ENCODE assay signal across 27 cellular contexts in the genomic region with DNA sequence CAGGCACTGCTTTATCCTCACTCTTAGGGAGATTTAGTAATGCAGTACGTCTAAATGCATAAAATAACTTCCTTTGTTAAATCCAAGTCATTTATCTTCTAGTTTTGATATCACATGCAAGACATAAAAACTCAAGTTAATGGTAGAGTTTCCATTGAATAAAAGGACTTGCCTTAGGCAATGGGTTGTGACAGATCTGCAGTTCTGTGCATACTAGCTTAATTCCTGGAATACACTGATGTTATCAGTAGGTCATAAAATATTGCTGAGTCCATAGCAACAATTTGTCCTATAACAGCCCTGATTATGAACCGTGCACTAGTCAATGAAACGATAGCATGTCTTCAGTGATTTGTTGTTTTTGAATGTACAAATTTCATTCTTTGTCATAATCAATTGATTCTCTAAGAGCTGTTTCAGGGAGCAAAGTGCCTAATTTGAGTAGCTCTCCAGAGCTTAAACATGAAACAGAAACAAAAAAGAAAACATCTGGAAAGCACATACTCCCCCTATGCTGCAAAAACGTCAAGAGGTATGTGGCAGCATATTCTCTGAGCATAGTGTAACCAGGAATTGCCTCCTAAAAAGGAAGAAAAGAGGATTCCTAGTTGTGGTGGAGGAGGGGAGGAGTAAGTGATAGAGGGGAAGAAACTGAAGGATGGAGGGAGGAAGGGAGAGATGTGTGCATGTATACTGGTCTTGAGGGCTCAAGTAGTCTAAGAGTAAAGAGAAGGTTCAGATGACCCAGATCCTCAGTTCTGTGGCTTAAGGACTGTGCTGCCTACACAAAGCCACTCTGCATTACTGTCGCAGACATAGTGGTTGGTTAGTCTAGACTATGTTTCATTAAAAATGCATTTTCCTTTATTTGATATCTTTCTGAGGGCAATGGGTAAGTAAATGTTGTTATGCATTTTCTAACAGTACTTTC.
DNase-seq lines count a peak whose midpoint lies in the region; ATAC-seq, FAIRE-seq and TF ChIP-seq lines count a peak whose summit lies in the region.
"Had no signal": no experiment of that assay in that cellular context is flagged by ENCODE, and none has a peak within 500 bp of the region (broad histone marks: within the 10 kb centered on the region; RNA-seq: fewer than 3 reads in every experiment).

No MANE protein-coding gene starts in this region.

- peak; percentile 6 for DNase-seq in HT-29 (ENCODE audit: low spot score)
- DNase-seq in RWPE2 (ENCODE audit: low spot score) = no peak
- no peak for DNase-seq in progenitor cell of endocrine pancreas (ENCODE audit: low spot score, unreplicated experiment)
- no peak for DNase-seq in HuH-7 (ENCODE audit: low spot score)
- DNase-seq: activated CD4-positive, alpha-beta T cell treated with anti-CD3 and anti-CD28 coated beads for 1 hour; activated CD8-positive, alpha-beta memory T cell treated with anti-CD3 and anti-CD28 coated beads, Interleukin-2, amount 50 U/mL, for 48 hours; activated CD8-positive, alpha-beta T cell treated with anti-CD3 and anti-CD28 coated beads for 36 hours; activated naive CD4-positive, alpha-beta T cell treated with anti-CD3 and anti-CD28 coated beads, Interleukin-2, amount 10 ng/mL, durations not matched to agents 7 days and 5 days; Caco-2; GDM1; immature natural killer cell; left cardiac atrium; NCI-H1417 treated with DMSO at 0.1 percent for 48 hours; NCI-H2029 treated with DMSO at 0.1 percent for 48 hours; NCI-H345; NCI-H748 treated with DMSO at 0.1 percent for 48 hours; ovary; substantia nigra had no signal

- H3K27me3 ChIP-seq in RWPE2 (ENCODE audit: insufficient read depth, poor library complexity, severe bottlenecking) = no peaks in the 10 kb centered on the region
- H3K27me3 ChIP-seq: ovary, SJSA1 had no signal

- no peaks in the 10 kb centered on the region for H3K27me3 Mint-ChIP-seq in progenitor cell of endocrine pancreas
- H3K27me3 Mint-ChIP-seq: activated CD8-positive, alpha-beta T cell treated with anti-CD3 and anti-CD28 coated beads for 36 hours; activated naive CD4-positive, alpha-beta T cell treated with anti-CD3 and anti-CD28 coated beads, Interleukin-2, amount 10 ng/mL, durations not matched to agents 7 days and 5 days; activated T-helper 17 cell treated with anti-CD3 and anti-CD28 coated beads, Interleukin-2, amount 50 U/mL, for 72 hours; stimulated activated memory B cell treated with anti-CD40 and anti-IgM and Interleukin-4, amounts not matched to agents 10 μg/mL and 1 μg/mL and 100 μg/mL, for 72 hours had no signal

- H3K36me3 Mint-ChIP-seq in progenitor cell of endocrine pancreas (ENCODE audit: insufficient read depth) = no peaks in the 10 kb centered on the region
- H3K36me3 Mint-ChIP-seq: activated naive CD4-positive, alpha-beta T cell treated with anti-CD3 and anti-CD28 coated beads, Interleukin-2, amount 10 ng/mL, durations not matched to agents 7 days and 5 days; brain; stimulated activated memory B cell treated with anti-CD40 and anti-IgM and Interleukin-4, amounts not matched to agents 10 μg/mL and 1 μg/mL and 100 μg/mL, for 72 hours had no signal

- H3K36me3 ChIP-seq in RWPE2 (ENCODE audit: low read depth) = no peaks in the 10 kb centered on the region
- H3K36me3 ChIP-seq: ovary, SJSA1 had no signal

- TF ChIP-seq CTCF in RWPE2 (IDR thresholded peaks at IDR 0.05; ENCODE audit: poor library complexity, severe bottlenecking) (no peak), progenitor cell of endocrine pancreas (IDR thresholded peaks at IDR 0.05; ENCODE audit: unreplicated experiment) (no peak)

- peak overlapping the region; percentile 14 for H3K27ac Mint-ChIP-seq in progenitor cell of endocrine pancreas
- H3K27ac Mint-ChIP-seq: activated CD8-positive, alpha-beta T cell treated with anti-CD3 and anti-CD28 coated beads for 36 hours; activated naive CD4-positive, alpha-beta T cell treated with anti-CD3 and anti-CD28 coated beads, Interleukin-2, amount 10 ng/mL, durations not matched to agents 7 days and 5 days; activated T-helper 17 cell treated with anti-CD3 and anti-CD28 coated beads, Interleukin-2, amount 50 U/mL, for 72 hours; brain; immature natural killer cell; stimulated activated memory B cell treated with anti-CD40 and anti-IgM and Interleukin-4, amounts not matched to agents 10 μg/mL and 1 μg/mL and 100 μg/mL, for 72 hours had no signal

- no peaks in the 10 kb centered on the region for H3K4me1 Mint-ChIP-seq in progenitor cell of endocrine pancreas (ENCODE audit: low read depth)
- H3K4me1 Mint-ChIP-seq: activated naive CD4-positive, alpha-beta T cell treated with anti-CD3 and anti-CD28 coated beads, Interleukin-2, amount 10 ng/mL, durations not matched to agents 7 days and 5 days; activated T-helper 17 cell treated with anti-CD3 and anti-CD28 coated beads, Interleukin-2, amount 50 U/mL, for 72 hours; brain; immature natural killer cell; stimulated activated memory B cell treated with anti-CD40 and anti-IgM and Interleukin-4, amounts not matched to agents 10 μg/mL and 1 μg/mL and 100 μg/mL, for 72 hours had no signal

- H3K4me3 ChIP-seq in RWPE2 (ENCODE audit: severe bottlenecking) = no peak overlapping the region
- H3K4me3 ChIP-seq: ovary, SJSA1 had no signal

- peak; percentile 31 for FAIRE-seq in endometrium (lab: Jason Lieb, UNC)
- FAIRE-seq: H54 had no signal

- H3K9me3 Mint-ChIP-seq in progenitor cell of endocrine pancreas (ENCODE audit: low read depth) = no peaks in the 10 kb centered on the region
- H3K9me3 Mint-ChIP-seq: brain; stimulated activated memory B cell treated with anti-CD40 and anti-IgM and Interleukin-4, amounts not matched to agents 10 μg/mL and 1 μg/mL and 100 μg/mL, for 72 hours had no signal

- H3K4me3 Mint-ChIP-seq in progenitor cell of endocrine pancreas (ENCODE audit: low read depth) = no peak overlapping the region
- H3K4me3 Mint-ChIP-seq: activated CD8-positive, alpha-beta T cell treated with anti-CD3 and anti-CD28 coated beads for 36 hours; activated naive CD4-positive, alpha-beta T cell treated with anti-CD3 and anti-CD28 coated beads, Interleukin-2, amount 10 ng/mL, durations not matched to agents 7 days and 5 days; activated T-helper 17 cell treated with anti-CD3 and anti-CD28 coated beads, Interleukin-2, amount 50 U/mL, for 72 hours; brain; immature natural killer cell; stimulated activated memory B cell treated with anti-CD40 and anti-IgM and Interleukin-4, amounts not matched to agents 10 μg/mL and 1 μg/mL and 100 μg/mL, for 72 hours had no signal

- ATAC-seq in RWPE2 (ENCODE audit: low read depth) (peak; percentile 40; the same call in 1 of the 3 replicates), HG03565 (IDR thresholded peaks at IDR 0.05; ENCODE audit: unreplicated experiment) (no peak), HG03159 (IDR thresholded peaks at IDR 0.05; ENCODE audit: unreplicated experiment) (no peak)
- ATAC-seq: activated CD8-positive, alpha-beta T cell treated with anti-CD3 and anti-CD28 coated beads for 36 hours; activated T-helper 17 cell treated with anti-CD3 and anti-CD28 coated beads, Interleukin-2, amount 50 U/mL, for 72 hours; left cardiac atrium; stimulated activated memory B cell treated with anti-CD40 and anti-IgM and Interleukin-4, amounts not matched to agents 10 μg/mL and 1 μg/mL and 100 μg/mL, for 72 hours had no signal

- H3K27ac ChIP-seq in RWPE2 (ENCODE audit: poor library complexity, severe bottlenecking) = no peak overlapping the region
- H3K27ac ChIP-seq: C4-2B, ovary, SJSA1 had no signal

- no peaks in the 10 kb centered on the region for H3K4me1 ChIP-seq in RWPE2 (ENCODE audit: insufficient read depth, poor library complexity, severe bottlenecking)
- H3K4me1 ChIP-seq: Caco-2, SJSA1 had no signal

- H3K9me3 ChIP-seq in RWPE2 (ENCODE audit: severe bottlenecking) = no peaks in the 10 kb centered on the region
- H3K9me3 ChIP-seq: Caco-2, ovary, SJSA1 had no signal
